In genomic region chr20:25127761-25128537, GRCh38 we compare ENCODE assay signal across 34 cellular contexts. TPM values are rescaled to one million over a fixed set of nuclear protein-coding genes. Genes with fewer than 3 reads are reported as not detected.
"Had no signal": no experiment of that assay in that cellular context is flagged by ENCODE, and none has a peak within 500 bp of the region (broad histone marks: within the 10 kb centered on the region; RNA-seq: fewer than 3 reads in every experiment).

No MANE protein-coding gene starts in this region.

- H3K4me3 ChIP-seq: adrenal gland, body of pancreas, breast epithelium had no signal

- H3K9me3 ChIP-seq: adrenal gland, body of pancreas, breast epithelium had no signal

- DNase-seq: activated B cell treated with CpG ODN at 0.5 μM for 24 hours; activated CD4-positive, alpha-beta memory T cell treated with anti-CD3 and anti-CD28 coated beads, Interleukin-2, amount 10 ng/mL, durations not matched to agents 7 days and 5 days; activated CD4-positive, alpha-beta T cell treated with anti-CD3 and anti-CD28 coated beads for 4 hours; activated CD4-positive, alpha-beta T cell treated with anti-CD3 and anti-CD28 coated beads, Interleukin-2, amount 10 ng/mL, durations not matched to agents 24 days and 14 days; activated CD4-positive, alpha-beta T cell treated with anti-CD3 and anti-CD28 coated beads, Interleukin-2, amount 50 U/mL, for 1 hour; activated CD4-positive, alpha-beta T cell treated with anti-CD3 and anti-CD28 coated beads, Interleukin-2, amount 50 U/mL, for 4 hours; activated CD4-positive, CD25-positive, alpha-beta regulatory T cell treated with anti-CD3 and anti-CD28 coated beads, Interleukin-2, amount 50 U/mL, for 72 hours; activated CD8-positive, alpha-beta memory T cell treated with anti-CD3 and anti-CD28 coated beads for 24 hours; activated CD8-positive, alpha-beta memory T cell treated with anti-CD3 and anti-CD28 coated beads, Interleukin-2, amount 10 ng/mL, durations not matched to agents 7 days and 5 days; activated CD8-positive, alpha-beta T cell treated with anti-CD3 and anti-CD28 coated beads, Interleukin-2, amount 10 ng/mL, durations not matched to agents 7 days and 5 days; activated effector memory CD4-positive, alpha-beta T cell treated with anti-CD3 and anti-CD28 coated beads, Interleukin-2, amount 50 U/mL, for 16 hours; activated gamma-delta T cell treated with Interleukin-2 at 50 U/mL for 16 hours; activated naive CD4-positive, alpha-beta T cell; activated naive CD4-positive, alpha-beta T cell treated with anti-CD3 and anti-CD28 coated beads for 36 hours; activated naive CD4-positive, alpha-beta T cell treated with anti-CD3 and anti-CD28 coated beads, Interleukin-2, amount 50 U/mL, for 16 hours; activated naive CD8-positive, alpha-beta T cell treated with anti-CD3 and anti-CD28 coated beads for 36 hours; activated T-cell treated with anti-CD3 and anti-CD28 coated beads for 4 hours; activated T-cell treated with anti-CD3 and anti-CD28 coated beads, Interleukin-2, amount 50 U/mL, for 1 hour; activated T-cell treated with anti-CD3 and anti-CD28 coated beads, Interleukin-2, amount 50 U/mL, for 4 hours; activated T-cell treated with anti-CD3 and anti-CD28 coated beads, Interleukin-2, amount 50 U/mL, for 72 hours; adrenal gland; amniotic stem cell; aorta; brain microvascular endothelial cell; central memory CD4-positive, alpha-beta T cell; T-helper 2 cell; T-helper 9 cell had no signal

- ATAC-seq: activated CD8-positive, alpha-beta memory T cell treated with anti-CD3 and anti-CD28 coated beads, Interleukin-2, amount 10 ng/mL, durations not matched to agents 7 days and 5 days; activated CD8-positive, alpha-beta T cell treated with anti-CD3 and anti-CD28 coated beads, Interleukin-2, amount 10 ng/mL, durations not matched to agents 7 days and 5 days; activated naive CD4-positive, alpha-beta T cell treated with anti-CD3 and anti-CD28 coated beads, Interleukin-2, amount 50 U/mL, for 72 hours; activated T-cell treated with anti-CD3 and anti-CD28 coated beads, Interleukin-2, amount 50 U/mL, for 4 hours; activated T-cell treated with anti-CD3 and anti-CD28 coated beads, Interleukin-2, amount 50 U/mL, for 72 hours; activated T-helper 17 cell treated with anti-CD3 and anti-CD28 coated beads, Interleukin-2, amount 50 U/mL, for 72 hours had no signal

- H3K27me3 ChIP-seq: adrenal gland, body of pancreas, brain microvascular endothelial cell, breast epithelium had no signal

- H3K36me3 ChIP-seq: adrenal gland, brain microvascular endothelial cell, breast epithelium had no signal

- H3K4me1 ChIP-seq: adrenal gland, breast epithelium had no signal

- H3K27ac ChIP-seq: adrenal gland, brain microvascular endothelial cell, breast epithelium, VCaP had no signal

RNA-seq across cellular contexts. Expression of gene VSX1, which starts 46.0 kb away (rescaled TPM):
- total RNA-seq: activated B cell treated with CpG ODN at 0.5 μM for 24 hours; activated CD4-positive, alpha-beta memory T cell treated with anti-CD3 and anti-CD28 coated beads, Interleukin-2, amount 10 ng/mL, durations not matched to agents 7 days and 5 days; activated CD4-positive, alpha-beta T cell treated with anti-CD3 and anti-CD28 coated beads, Interleukin-2, amount 10 ng/mL, durations not matched to agents 24 days and 14 days; activated CD8-positive, alpha-beta memory T cell treated with anti-CD3 and anti-CD28 coated beads, Interleukin-2, amount 10 ng/mL, durations not matched to agents 7 days and 5 days; activated CD8-positive, alpha-beta T cell treated with anti-CD3 and anti-CD28 coated beads, Interleukin-2, amount 10 ng/mL, durations not matched to agents 7 days and 5 days; activated naive CD4-positive, alpha-beta T cell treated with anti-CD3 and anti-CD28 coated beads for 36 hours; activated naive CD4-positive, alpha-beta T cell treated with anti-CD3 and anti-CD28 coated beads, Interleukin-2, amount 50 U/mL, for 72 hours; activated naive CD8-positive, alpha-beta T cell treated with anti-CD3 and anti-CD28 coated beads for 36 hours; activated T-cell treated with anti-CD3 and anti-CD28 coated beads, Interleukin-2, amount 50 U/mL, for 4 hours; activated T-helper 1 cell treated with anti-CD3 and anti-CD28 coated beads, Interleukin-12 subunit alpha, Interleukin-12 subunit beta, Interleukin-2, Interleukin-4 antibody, amounts not matched to agents 30 ng/mL and 10 ng/mL and 1 ng/mL, durations not matched to agents 14 hours and 24 hours and 36 hours; activated T-helper 17 cell treated with anti-CD3 and anti-CD28 coated beads, Interleukin-2, amount 50 U/mL, for 72 hours; aorta; astrocyte had no signal
- polyA plus RNA-seq: aorta had no signal
